ENCODE assay signal across 8 cellular contexts in the genomic region with DNA sequence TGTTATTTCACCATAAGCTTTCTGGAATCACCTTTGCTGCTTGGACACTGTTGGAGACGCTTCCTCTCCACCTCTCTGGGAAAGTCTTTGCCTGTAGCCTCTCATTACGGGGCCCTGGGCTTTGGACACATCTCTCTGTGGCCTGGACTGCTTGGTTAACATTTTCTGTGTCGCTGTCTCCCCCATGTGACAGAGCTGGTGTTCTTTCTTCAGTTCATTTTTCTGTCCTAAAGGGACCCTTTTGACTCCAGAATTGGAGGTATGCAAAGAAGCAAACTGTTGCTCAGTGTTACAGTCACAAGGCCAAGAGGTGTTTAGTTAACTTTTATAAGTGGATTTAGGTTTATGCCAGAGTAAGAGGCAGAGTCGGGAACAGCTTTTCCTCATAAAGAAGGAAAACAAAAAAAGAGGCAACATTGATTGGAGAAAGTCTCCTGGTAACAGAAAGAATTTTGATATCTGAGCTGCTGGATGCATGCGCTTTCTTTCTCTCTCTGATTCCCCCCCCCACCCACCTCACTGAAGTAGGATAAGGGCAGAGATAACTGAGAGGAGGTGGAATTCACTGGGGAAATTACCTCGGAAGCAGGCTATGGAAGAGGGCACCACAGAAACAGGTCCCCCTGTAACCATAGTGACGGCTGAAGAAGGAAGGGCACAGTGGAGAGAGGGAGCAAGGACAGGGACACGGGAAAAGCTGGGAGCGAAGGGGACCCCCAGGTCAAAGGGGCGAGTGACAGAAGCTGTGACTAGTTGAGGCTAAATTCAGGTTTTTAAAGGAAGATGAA. TPM values are rescaled to one million over a fixed set of nuclear protein-coding genes. Genes with fewer than 3 reads are reported as not detected.
DNase-seq lines count a peak whose midpoint lies in the region; ATAC-seq, FAIRE-seq and TF ChIP-seq lines count a peak whose summit lies in the region.

No MANE protein-coding gene starts in this region.

- H3K79me2 ChIP-seq in parathyroid adenoma = no peaks in the 10 kb centered on the region

- no peak for ATAC-seq in activated CD4-positive, CD25-positive, alpha-beta regulatory T cell treated with anti-CD3 and anti-CD28 coated beads, Interleukin-2, amount 50 U/mL, for 24 hours

- FAIRE-seq in frontal cortex (lab: Jason Lieb, UNC) = no peak

- H3K27ac ChIP-seq in parathyroid adenoma = no peak overlapping the region

- H3K9me3 ChIP-seq in parathyroid adenoma (ENCODE audit: control insufficient read depth, low read length) = no peaks in the 10 kb centered on the region

- POLR2A ChIA-PET in GM10248 (lab: Yijun Ruan, JAX) = no interaction called here

- H3K36me3 ChIP-seq in parathyroid adenoma (ENCODE audit: control insufficient read depth, insufficient read depth, low read length) = no peaks in the 10 kb centered on the region

- H3K9ac ChIP-seq in parathyroid adenoma = no peak overlapping the region

- TF ChIP-seq CTCF in GM10248 (IDR thresholded peaks at IDR 0.05; ENCODE audit: control extremely low read depth, extremely low read depth, low read depth, missing control alignments) (peak; percentile 27), parathyroid adenoma (IDR thresholded peaks at IDR 0.05) (no peak), GM10266 (IDR thresholded peaks at IDR 0.05; ENCODE audit: control insufficient read depth, insufficient read depth, low read depth, missing control alignments) (no peak)

- no peak overlapping the region for H3K4me2 ChIP-seq in parathyroid adenoma (ENCODE audit: low read length)

- no peak for DNase-seq in GM10248 (ENCODE audit: extremely low spot score)
- peak; percentile 55 for DNase-seq in NCI-H146 treated with DMSO at 0.1 percent for 48 hours (lab: John Stamatoyannopoulos, UW; ENCODE audit: unreplicated experiment)
- peak; percentile 61 for DNase-seq in ecto neural progenitor cell (ENCODE audit: low spot score)
- DNase-seq in T1000 (lab: John Stamatoyannopoulos, UW) = no peak
- no peak for DNase-seq in GM10266 (ENCODE audit: extremely low spot score)
- no peak for DNase-seq in frontal cortex (ENCODE audit: low spot score in 2 of 2)

- CTCF ChIA-PET in GM10248 (lab: Yijun Ruan, JAX) = interaction anchor here (0.8 to 2.8 kb wide), 20 partner anchors 8 to 263 kb away, joined by 3 to 27 read pairs (median 6); a partner anchor contains a TSS

- no peaks in the 10 kb centered on the region for H3K27me3 ChIP-seq in parathyroid adenoma (ENCODE audit: control insufficient read depth, insufficient read depth, low read length)

- H3K4me3 ChIP-seq in parathyroid adenoma (ENCODE audit: low read depth, low read length) = no peak overlapping the region

- peak overlapping the region; percentile 52 for H2AFZ ChIP-seq in parathyroid adenoma

- H3K4me1 ChIP-seq in parathyroid adenoma = no peaks in the 10 kb centered on the region

RNA-seq across cellular contexts. Expression of a gene that starts 57.8 kb away (rescaled TPM):
- 23.2 TPM for total RNA-seq in frontal cortex

Comparison
In these comparisons a context has a peak if more than half of its experiments do, and no peak if none do; other contexts are left out.
1. DNase-seq: peak in NCI-H146 treated with DMSO at 0.1 percent for 48 hours (single experiment) and ecto neural progenitor cell (single experiment); none in GM10248 (single experiment), T1000 (single experiment), GM10266 (single experiment) and frontal cortex (0 of 2).